Comparison of ENCODE assay signal across 2 cellular contexts in genomic region chr16:71376465-71377157, GRCh38.
TF ChIP-seq lines count a peak whose summit lies in the region.

No MANE protein-coding gene starts in this region.

TF ChIP-seq in HepG2, 621 proteins besides CTCF, POLR2A, EP300 and RAD21:
- TF ChIP-seq GTF2F1 (IDR thresholded peaks at IDR 0.05; ENCODE audit: low read length), result no peak
- TF ChIP-seq ZNF557 (CRISPR knock-in tag; IDR thresholded peaks at IDR 0.05), result no peak
- 0 out of 2 replicates have a peak, but pooled peaks have one; percentile 6 for TF ChIP-seq ATM (IDR thresholded peaks at IDR 0.05; ENCODE audit: borderline replicate concordance)
- TF ChIP-seq, protein P1, sequence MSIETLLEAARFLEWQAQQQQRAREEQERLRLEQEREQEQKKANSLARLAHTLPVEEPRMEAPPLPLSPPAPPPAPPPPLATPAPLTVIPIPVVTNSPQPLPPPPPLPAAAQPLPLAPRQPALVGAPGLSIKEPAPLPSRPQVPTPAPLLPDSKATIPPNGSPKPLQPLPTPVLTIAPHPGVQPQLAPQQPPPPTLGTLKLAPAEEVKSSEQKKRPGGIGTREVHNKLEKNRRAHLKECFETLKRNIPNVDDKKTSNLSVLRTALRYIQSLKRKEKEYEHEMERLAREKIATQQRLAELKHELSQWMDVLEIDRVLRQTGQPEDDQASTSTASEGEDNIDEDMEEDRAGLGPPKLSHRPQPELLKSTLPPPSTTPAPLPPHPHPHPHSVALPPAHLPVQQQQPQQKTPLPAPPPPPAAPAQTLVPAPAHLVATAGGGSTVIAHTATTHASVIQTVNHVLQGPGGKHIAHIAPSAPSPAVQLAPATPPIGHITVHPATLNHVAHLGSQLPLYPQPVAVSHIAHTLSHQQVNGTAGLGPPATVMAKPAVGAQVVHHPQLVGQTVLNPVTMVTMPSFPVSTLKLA (IDR thresholded peaks at IDR 0.05), result peak; percentile 98
- no peak for TF ChIP-seq WIZ (CRISPR knock-in tag; IDR thresholded peaks at IDR 0.05)

TF ChIP-seq in K562, 482 proteins besides CTCF, POLR2A, EP300 and RAD21:
- peak; percentile 31 for TF ChIP-seq PHF20 (IDR thresholded peaks at IDR 0.05; ENCODE audit: partially characterized antibody)
- peak; percentile 49; the same call in 1 of the 2 replicates for TF ChIP-seq RAD51 (IDR thresholded peaks at IDR 0.05; ENCODE audit: borderline replicate concordance, low read depth)
- no peak for TF ChIP-seq GABPB2 (CRISPR knock-in tag; conservative IDR thresholded peaks at IDR 0.05)
- TF ChIP-seq, protein P2, sequence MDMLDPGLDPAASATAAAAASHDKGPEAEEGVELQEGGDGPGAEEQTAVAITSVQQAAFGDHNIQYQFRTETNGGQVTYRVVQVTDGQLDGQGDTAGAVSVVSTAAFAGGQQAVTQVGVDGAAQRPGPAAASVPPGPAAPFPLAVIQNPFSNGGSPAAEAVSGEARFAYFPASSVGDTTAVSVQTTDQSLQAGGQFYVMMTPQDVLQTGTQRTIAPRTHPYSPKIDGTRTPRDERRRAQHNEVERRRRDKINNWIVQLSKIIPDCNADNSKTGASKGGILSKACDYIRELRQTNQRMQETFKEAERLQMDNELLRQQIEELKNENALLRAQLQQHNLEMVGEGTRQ (CRISPR knock-in tag; IDR thresholded peaks at IDR 0.05), result peak; percentile 76
- TF ChIP-seq ZNF347 (CRISPR knock-in tag; IDR thresholded peaks at IDR 0.05; ENCODE audit: low read depth), result no peak
- no peak for TF ChIP-seq CREB3 (tag; conservative IDR thresholded peaks at IDR 0.05; ENCODE audit: low read depth)
- TF ChIP-seq, protein P3, sequence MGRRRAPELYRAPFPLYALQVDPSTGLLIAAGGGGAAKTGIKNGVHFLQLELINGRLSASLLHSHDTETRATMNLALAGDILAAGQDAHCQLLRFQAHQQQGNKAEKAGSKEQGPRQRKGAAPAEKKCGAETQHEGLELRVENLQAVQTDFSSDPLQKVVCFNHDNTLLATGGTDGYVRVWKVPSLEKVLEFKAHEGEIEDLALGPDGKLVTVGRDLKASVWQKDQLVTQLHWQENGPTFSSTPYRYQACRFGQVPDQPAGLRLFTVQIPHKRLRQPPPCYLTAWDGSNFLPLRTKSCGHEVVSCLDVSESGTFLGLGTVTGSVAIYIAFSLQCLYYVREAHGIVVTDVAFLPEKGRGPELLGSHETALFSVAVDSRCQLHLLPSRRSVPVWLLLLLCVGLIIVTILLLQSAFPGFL (CRISPR knock-in tag; IDR thresholded peaks at IDR 0.05), result no peak
- TF ChIP-seq CC2D1A (IDR thresholded peaks at IDR 0.05), result no peak
- no peak for TF ChIP-seq ELF1 (tag; IDR thresholded peaks at IDR 0.05)
- TF ChIP-seq ZFP1 (CRISPR knock-in tag; IDR thresholded peaks at IDR 0.05), result no peak
- peak; percentile 20 for TF ChIP-seq NFYB (IDR thresholded peaks at IDR 0.05; ENCODE audit: extremely low read depth, insufficient read length)
- no peak for TF ChIP-seq ZBTB7A (IDR thresholded peaks at IDR 0.05; ENCODE audit: borderline replicate concordance, control insufficient read depth, low read depth, low read length)
- TF ChIP-seq, protein P4, sequence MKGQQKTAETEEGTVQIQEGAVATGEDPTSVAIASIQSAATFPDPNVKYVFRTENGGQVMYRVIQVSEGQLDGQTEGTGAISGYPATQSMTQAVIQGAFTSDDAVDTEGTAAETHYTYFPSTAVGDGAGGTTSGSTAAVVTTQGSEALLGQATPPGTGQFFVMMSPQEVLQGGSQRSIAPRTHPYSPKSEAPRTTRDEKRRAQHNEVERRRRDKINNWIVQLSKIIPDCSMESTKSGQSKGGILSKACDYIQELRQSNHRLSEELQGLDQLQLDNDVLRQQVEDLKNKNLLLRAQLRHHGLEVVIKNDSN (CRISPR knock-in tag; IDR thresholded peaks at IDR 0.05), result peak; percentile 64
